ENCODE assay signal across 13 cellular contexts in genomic region chr6:16722616-16723015, GRCh38. TPM values are rescaled to one million over a fixed set of nuclear protein-coding genes. Genes with fewer than 3 reads are reported as not detected.
DNase-seq lines count a peak whose midpoint lies in the region; ATAC-seq and TF ChIP-seq lines count a peak whose summit lies in the region.
"Had no signal": no experiment of that assay in that cellular context is flagged by ENCODE, and none has a peak within 500 bp of the region (broad histone marks: within the 10 kb centered on the region; RNA-seq: fewer than 3 reads in every experiment).

No MANE protein-coding gene starts in this region.

- no peak for TF ChIP-seq CTCF in foreskin keratinocyte (conservative IDR thresholded peaks at IDR 0.05)
- no peak for TF ChIP-seq CTCF in suprapubic skin (IDR thresholded peaks at IDR 0.05)

- H3K4me3 ChIP-seq in HUES48 (ENCODE audit: low read depth, low read length) (no peak overlapping the region), SK-N-MC (peak overlapping the region; percentile 27; the same call in 1 of the 2 replicates), suprapubic skin (no peak overlapping the region)
- no peak overlapping the region for H3K4me3 ChIP-seq in CD4-positive, alpha-beta memory T cell (ENCODE audit: low read length in 2 of 2)
- H3K4me3 ChIP-seq: body of pancreas had no signal

- no peak overlapping the region for H3K9ac ChIP-seq in HUES48 (ENCODE audit: low read depth, low read length)
- no peak overlapping the region for H3K9ac ChIP-seq in SK-N-MC (ENCODE audit: insufficient read length)

- WGBS in suprapubic skin: 49% methylated on average over 2 of the region's 2 CpGs

- H3K9me3 ChIP-seq in HUES48 (ENCODE audit: control insufficient read depth, insufficient read depth, low read length): no peaks in the 10 kb centered on the region
- no peaks in the 10 kb centered on the region for H3K9me3 ChIP-seq in SK-N-MC (ENCODE audit: low read depth, low read length)
- no peaks in the 10 kb centered on the region for H3K9me3 ChIP-seq in suprapubic skin
- no peaks in the 10 kb centered on the region for H3K9me3 ChIP-seq in CD4-positive, alpha-beta memory T cell (ENCODE audit: control insufficient read depth in 1 of 2, low read length in 2 of 2)
- H3K9me3 ChIP-seq: body of pancreas had no signal

- TF ChIP-seq POLR2A in suprapubic skin (IDR thresholded peaks at IDR 0.05): no peak

- CTCF ChIA-PET in CD4-positive, alpha-beta memory T cell (lab: Charles Lee; ENCODE audit: partially characterized antibody): interaction anchor here (1.4 kb wide), 1 partner anchor 39 kb away, joined by 4 read pairs; the partner anchor contains the start of gene ATXN1

- H3K36me3 ChIP-seq in HUES48 (ENCODE audit: control insufficient read depth, insufficient read depth, low read length) (no peaks in the 10 kb centered on the region), SK-N-MC (ENCODE audit: insufficient read depth, low read length) (no peaks in the 10 kb centered on the region), suprapubic skin (no peaks in the 10 kb centered on the region)
- H3K36me3 ChIP-seq in CD4-positive, alpha-beta memory T cell (ENCODE audit: insufficient read depth, low read length): no peaks in the 10 kb centered on the region
- H3K36me3 ChIP-seq: WERI-Rb-1 had no signal

- H3K4me1 ChIP-seq in HUES48 (ENCODE audit: control insufficient read depth, insufficient read depth, low read length): peaks cover 34% of the 10 kb centered on the region
- H3K4me1 ChIP-seq in foreskin keratinocyte: peaks cover 62% of the 10 kb centered on the region
- peaks cover 79% of the 10 kb centered on the region for H3K4me1 ChIP-seq in suprapubic skin
- peaks cover 21% of the 10 kb centered on the region for H3K4me1 ChIP-seq in CD4-positive, alpha-beta memory T cell (ENCODE audit: insufficient read depth, low read length)

- DNase-seq in SK-N-MC (ENCODE audit: low read depth, low spot score) (no peak), foreskin keratinocyte (peak in 1 of 2 donors; percentile 64), suprapubic skin (ENCODE audit: low spot score in 2 of 2) (no peak), left cardiac atrium (no peak)
- DNase-seq in CD4-positive, alpha-beta memory T cell: no peak
- DNase-seq: activated gamma-delta T cell treated with Interleukin-2 at 50 U/mL for 16 hours, body of pancreas, C1 segment of cervical spinal cord, left ventricle myocardium superior, WERI-Rb-1 had no signal

- POLR2A ChIA-PET in CD4-positive, alpha-beta memory T cell (lab: Charles Lee; ENCODE audit: partially characterized antibody): interaction anchor here (1.3 to 3.0 kb wide), 2 partner anchors 9 to 23 kb away, joined by 3 to 13 read pairs; no protein-coding TSS in a partner anchor

- peaks cover 24 to 67% (median 40%) of the 10 kb centered on the region in 4 donors for H3K4me1 Mint-ChIP-seq in CD4-positive, alpha-beta memory T cell

- H3K4me3 Mint-ChIP-seq in CD4-positive, alpha-beta memory T cell: no peak overlapping the region

- peak overlapping the region; percentile 51 for H3K27ac ChIP-seq in HUES48 (ENCODE audit: low read depth, low read length)
- no peak overlapping the region for H3K27ac ChIP-seq in SK-N-MC
- H3K27ac ChIP-seq in foreskin keratinocyte: peak overlapping the region; percentile 85
- peak overlapping the region; percentile 51 for H3K27ac ChIP-seq in suprapubic skin
- H3K27ac ChIP-seq in CD4-positive, alpha-beta memory T cell (ENCODE audit: low read depth, low read length): no peak overlapping the region
- H3K27ac ChIP-seq: body of pancreas, WERI-Rb-1 had no signal

- intact Hi-C loops in CD4-positive, alpha-beta memory T cell (cut with micrococcal nuclease): no loop called here
- intact Hi-C loops in left cardiac atrium (cut with DNase I): no loop called here

- ATAC-seq in foreskin keratinocyte (peak; percentile 57), GM18519 (IDR thresholded peaks at IDR 0.05; ENCODE audit: low FRiP score, unreplicated experiment) (no peak), left cardiac atrium (no peak)
- ATAC-seq: body of pancreas, left ventricle myocardium superior had no signal

- H3K27ac Mint-ChIP-seq in CD4-positive, alpha-beta memory T cell: peak overlapping the region in 2 of 7 donors; percentile 18 to 24
- H3K27ac Mint-ChIP-seq: progenitor cell of endocrine pancreas had no signal

- H3K27me3 ChIP-seq in HUES48 (ENCODE audit: control insufficient read depth, insufficient read depth, low read length) (no peaks in the 10 kb centered on the region), foreskin keratinocyte (no peaks in the 10 kb centered on the region), suprapubic skin (no peaks in the 10 kb centered on the region)
- H3K27me3 ChIP-seq in CD4-positive, alpha-beta memory T cell (ENCODE audit: insufficient read depth, low read length): no peaks in the 10 kb centered on the region
- H3K27me3 ChIP-seq: body of pancreas had no signal

- no peaks in the 10 kb centered on the region for H3K9me3 Mint-ChIP-seq in CD4-positive, alpha-beta memory T cell

- no peak for TF ChIP-seq EP300 in suprapubic skin (IDR thresholded peaks at IDR 0.05)

- H3K36me3 Mint-ChIP-seq in CD4-positive, alpha-beta memory T cell: peaks cover 8 to 10% of the 10 kb centered on the region in 2 donors

- H3K27me3 Mint-ChIP-seq in CD4-positive, alpha-beta memory T cell: no peaks in the 10 kb centered on the region
- H3K27me3 Mint-ChIP-seq: progenitor cell of endocrine pancreas had no signal

RNA-seq across cellular contexts. Expression of gene ATXN1, which starts 38.6 kb away (rescaled TPM):
- total RNA-seq in foreskin keratinocyte (7.2 and 11.9 TPM in 2 replicates), suprapubic skin (10 to 100 TPM; 32.8 to 95.4 (median 42.4) TPM), left cardiac atrium (10 to 100 TPM; 34.6 to 36.7 TPM)
- 2.4 and 3.0 TPM in 2 replicates for polyA plus RNA-seq in foreskin keratinocyte
- 10 to 100 TPM; 94.7 to 97.4 TPM for total RNA-seq in CD4-positive, alpha-beta memory T cell
- polyA plus RNA-seq in CD4-positive, alpha-beta memory T cell: 10 to 100 TPM; 10.5 to 19.1 TPM

Comparison
In these comparisons a context has a peak if more than half of its experiments do, and no peak if none do; other contexts are left out.
1. H3K27ac ChIP-seq: peak in HUES48 (single experiment), foreskin keratinocyte (single experiment) and suprapubic skin (single experiment); none in SK-N-MC (single experiment) and CD4-positive, alpha-beta memory T cell (single experiment).